ENCODE assay signal across 24 cellular contexts in the genomic region with DNA sequence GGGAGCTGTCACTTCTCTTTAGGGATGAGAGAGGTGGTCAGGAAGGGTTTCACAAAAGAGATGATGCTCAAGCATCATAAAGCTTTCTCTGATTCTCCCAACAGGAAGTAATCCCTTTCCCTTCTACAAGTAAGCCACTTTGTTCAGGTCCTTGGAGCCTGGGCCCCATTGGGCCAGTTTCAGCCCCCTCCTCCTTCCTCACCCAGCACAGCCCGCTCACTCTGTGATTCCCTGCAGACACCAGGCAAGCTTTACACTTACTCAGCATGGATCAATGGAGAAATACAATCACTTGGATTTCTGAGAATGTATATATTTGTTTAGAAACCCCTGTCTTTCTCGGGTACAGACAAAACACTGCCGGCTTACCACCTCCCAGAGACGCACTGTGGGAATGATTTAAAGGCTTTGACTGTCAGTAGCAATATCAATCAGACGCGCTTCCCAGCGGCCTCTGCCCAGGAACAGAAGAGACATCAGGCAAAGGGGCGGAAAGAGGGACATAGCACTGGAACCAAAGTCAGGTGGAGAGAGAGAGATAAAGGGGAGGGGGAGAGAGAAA.
"Had no signal": no experiment of that assay in that cellular context is flagged by ENCODE, and none has a peak within 500 bp of the region (broad histone marks: within the 10 kb centered on the region; RNA-seq: fewer than 3 reads in every experiment).

No MANE protein-coding gene starts in this region.

- H3K27ac ChIP-seq: ascending aorta, SJSA1 had no signal

- H3K9me3 Mint-ChIP-seq: activated B cell treated with CpG ODN at 0.5 μM for 24 hours; activated CD4-positive, alpha-beta memory T cell treated with anti-CD3 and anti-CD28 coated beads for 36 hours; activated CD4-positive, alpha-beta T cell treated with anti-CD3 and anti-CD28 coated beads, Interleukin-2, amount 10 ng/mL, durations not matched to agents 7 days and 5 days; activated naive CD4-positive, alpha-beta T cell treated with anti-CD3 and anti-CD28 coated beads, Interleukin-2, amount 50 U/mL, for 72 hours; activated naive CD8-positive, alpha-beta T cell treated with anti-CD3 and anti-CD28 coated beads, Interleukin-2, amount 50 U/mL, for 24 hours; T-helper 1 cell treated with Interleukin-12 subunit alpha and Interleukin-12 subunit beta and Interleukin-4 antibody, amounts not matched to agents 30 μg/mL and 1 μg/mL, for 36 hours had no signal

- H3K36me3 Mint-ChIP-seq: activated CD4-positive, alpha-beta memory T cell treated with anti-CD3 and anti-CD28 coated beads for 36 hours; activated naive CD4-positive, alpha-beta T cell treated with anti-CD3 and anti-CD28 coated beads, Interleukin-2, amount 50 U/mL, for 72 hours had no signal

- H3K4me3 Mint-ChIP-seq: activated B cell treated with CpG ODN at 0.5 μM for 24 hours; activated CD4-positive, alpha-beta memory T cell treated with anti-CD3 and anti-CD28 coated beads for 36 hours; activated CD4-positive, alpha-beta T cell treated with anti-CD3 and anti-CD28 coated beads, Interleukin-2, amount 10 ng/mL, durations not matched to agents 7 days and 5 days; activated naive CD8-positive, alpha-beta T cell treated with anti-CD3 and anti-CD28 coated beads, Interleukin-2, amount 50 U/mL, for 24 hours; activated T-cell treated with anti-CD3 and anti-CD28 coated beads, Interleukin-2, amount 50 U/mL, for 4 hours; T-helper 1 cell treated with Interleukin-12 subunit alpha and Interleukin-12 subunit beta and Interleukin-4 antibody, amounts not matched to agents 30 μg/mL and 1 μg/mL, for 36 hours had no signal

- H3K27me3 ChIP-seq: ascending aorta, MG63, SJSA1 had no signal

- H3K27ac Mint-ChIP-seq: activated B cell treated with CpG ODN at 0.5 μM for 24 hours; activated CD4-positive, alpha-beta memory T cell treated with anti-CD3 and anti-CD28 coated beads for 36 hours; activated CD4-positive, alpha-beta T cell treated with anti-CD3 and anti-CD28 coated beads, Interleukin-2, amount 10 ng/mL, durations not matched to agents 7 days and 5 days; activated naive CD4-positive, alpha-beta T cell treated with anti-CD3 and anti-CD28 coated beads, Interleukin-2, amount 50 U/mL, for 72 hours; activated naive CD8-positive, alpha-beta T cell treated with anti-CD3 and anti-CD28 coated beads, Interleukin-2, amount 50 U/mL, for 24 hours; T-helper 1 cell treated with Interleukin-12 subunit alpha and Interleukin-12 subunit beta and Interleukin-4 antibody, amounts not matched to agents 30 μg/mL and 1 μg/mL, for 36 hours had no signal

- H3K36me3 ChIP-seq: ascending aorta, MG63, SJSA1 had no signal

- H3K27me3 Mint-ChIP-seq: activated B cell treated with CpG ODN at 0.5 μM for 24 hours; activated CD4-positive, alpha-beta memory T cell treated with anti-CD3 and anti-CD28 coated beads for 36 hours; activated CD4-positive, alpha-beta T cell treated with anti-CD3 and anti-CD28 coated beads, Interleukin-2, amount 10 ng/mL, durations not matched to agents 7 days and 5 days; activated naive CD8-positive, alpha-beta T cell treated with anti-CD3 and anti-CD28 coated beads, Interleukin-2, amount 50 U/mL, for 24 hours had no signal

- DNase-seq: activated B cell treated with CpG ODN at 0.5 μM for 24 hours; activated CD4-positive, alpha-beta memory T cell treated with anti-CD3 and anti-CD28 coated beads for 36 hours; activated CD4-positive, alpha-beta T cell treated with anti-CD3 and anti-CD28 coated beads for 1 hour; activated CD4-positive, alpha-beta T cell treated with anti-CD3 and anti-CD28 coated beads, Interleukin-2, amount 10 ng/mL, durations not matched to agents 7 days and 5 days; activated CD8-positive, alpha-beta memory T cell treated with anti-CD3 and anti-CD28 coated beads for 24 hours; activated effector memory CD4-positive, alpha-beta T cell treated with anti-CD3 and anti-CD28 coated beads, Interleukin-2, amount 50 U/mL, for 16 hours; activated naive CD4-positive, alpha-beta T cell treated with Interleukin-2 at 50 U/mL for 16 hours; activated naive CD8-positive, alpha-beta T cell treated with anti-CD3 and anti-CD28 coated beads, Interleukin-2, amount 50 U/mL, for 24 hours; activated T-cell treated with anti-CD3 and anti-CD28 coated beads, Interleukin-2, amount 50 U/mL, for 4 hours; amniotic stem cell; MG63; NCI-H1105 treated with DMSO at 0.1 percent for 48 hours; NCI-H1436 treated with DMSO at 0.1 percent for 48 hours; NCI-H187; NCI-H2081; NCI-H446; NCI-H524; PC-3; SHP77; T-helper 9 cell had no signal

- H3K9me3 ChIP-seq: ascending aorta, SJSA1 had no signal

- H3K4me3 ChIP-seq: ascending aorta, MG63, SJSA1 had no signal
